Comparison of ENCODE assay signal across 1 cellular context in the genomic region with DNA sequence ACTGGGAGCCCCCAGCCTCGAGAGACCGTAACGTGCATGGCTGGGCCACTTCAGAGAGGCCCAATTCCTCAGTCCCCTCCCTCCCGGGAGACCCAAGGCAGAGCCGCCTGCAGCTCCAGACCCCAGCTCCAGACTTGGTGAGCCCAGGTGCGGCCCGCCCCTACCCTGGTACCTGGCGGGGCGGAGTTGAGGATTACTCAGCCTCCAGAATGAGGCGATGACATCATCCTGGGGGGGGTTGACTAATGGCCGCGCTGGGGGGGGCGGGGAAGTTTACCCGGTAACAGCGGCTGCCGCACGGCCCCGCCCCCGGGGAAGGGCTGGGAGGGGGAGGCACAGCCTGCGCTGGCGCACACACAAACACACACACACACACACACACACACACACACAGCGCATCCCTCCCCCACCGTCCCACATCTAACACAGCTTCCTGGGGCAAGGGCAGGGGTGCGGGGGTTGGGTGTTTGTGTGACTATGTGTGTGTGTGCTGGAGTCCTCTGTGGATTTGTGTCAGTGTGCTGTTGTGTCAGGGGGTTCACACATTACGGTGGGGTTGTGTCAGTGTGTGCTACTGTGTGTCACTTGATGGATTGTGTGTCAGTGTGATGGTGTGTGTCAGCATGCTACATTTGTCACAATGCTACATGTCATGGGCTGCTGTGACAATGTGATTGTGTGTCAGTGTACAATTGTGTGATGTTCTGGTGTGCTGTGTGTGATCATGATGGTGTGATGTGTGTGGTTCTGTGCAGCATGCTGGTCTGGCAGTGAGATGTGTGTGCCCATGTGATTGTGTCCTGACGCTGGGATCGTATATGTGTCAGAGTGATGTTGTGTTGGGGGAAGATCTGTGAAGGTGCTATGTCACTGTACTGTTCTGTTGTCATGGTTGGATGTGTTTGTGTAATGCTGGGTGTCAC.
TF ChIP-seq lines count a peak whose summit lies in the region.

No MANE protein-coding gene starts in this region.

TF ChIP-seq in K562, 482 proteins besides CTCF, POLR2A, EP300 and RAD21 (continued from another document):
- TF ChIP-seq, protein P1, sequence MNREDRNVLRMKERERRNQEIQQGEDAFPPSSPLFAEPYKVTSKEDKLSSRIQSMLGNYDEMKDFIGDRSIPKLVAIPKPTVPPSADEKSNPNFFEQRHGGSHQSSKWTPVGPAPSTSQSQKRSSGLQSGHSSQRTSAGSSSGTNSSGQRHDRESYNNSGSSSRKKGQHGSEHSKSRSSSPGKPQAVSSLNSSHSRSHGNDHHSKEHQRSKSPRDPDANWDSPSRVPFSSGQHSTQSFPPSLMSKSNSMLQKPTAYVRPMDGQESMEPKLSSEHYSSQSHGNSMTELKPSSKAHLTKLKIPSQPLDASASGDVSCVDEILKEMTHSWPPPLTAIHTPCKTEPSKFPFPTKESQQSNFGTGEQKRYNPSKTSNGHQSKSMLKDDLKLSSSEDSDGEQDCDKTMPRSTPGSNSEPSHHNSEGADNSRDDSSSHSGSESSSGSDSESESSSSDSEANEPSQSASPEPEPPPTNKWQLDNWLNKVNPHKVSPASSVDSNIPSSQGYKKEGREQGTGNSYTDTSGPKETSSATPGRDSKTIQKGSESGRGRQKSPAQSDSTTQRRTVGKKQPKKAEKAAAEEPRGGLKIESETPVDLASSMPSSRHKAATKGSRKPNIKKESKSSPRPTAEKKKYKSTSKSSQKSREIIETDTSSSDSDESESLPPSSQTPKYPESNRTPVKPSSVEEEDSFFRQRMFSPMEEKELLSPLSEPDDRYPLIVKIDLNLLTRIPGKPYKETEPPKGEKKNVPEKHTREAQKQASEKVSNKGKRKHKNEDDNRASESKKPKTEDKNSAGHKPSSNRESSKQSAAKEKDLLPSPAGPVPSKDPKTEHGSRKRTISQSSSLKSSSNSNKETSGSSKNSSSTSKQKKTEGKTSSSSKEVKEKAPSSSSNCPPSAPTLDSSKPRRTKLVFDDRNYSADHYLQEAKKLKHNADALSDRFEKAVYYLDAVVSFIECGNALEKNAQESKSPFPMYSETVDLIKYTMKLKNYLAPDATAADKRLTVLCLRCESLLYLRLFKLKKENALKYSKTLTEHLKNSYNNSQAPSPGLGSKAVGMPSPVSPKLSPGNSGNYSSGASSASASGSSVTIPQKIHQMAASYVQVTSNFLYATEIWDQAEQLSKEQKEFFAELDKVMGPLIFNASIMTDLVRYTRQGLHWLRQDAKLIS (CRISPR knock-in tag; IDR thresholded peaks at IDR 0.05) = no peak
- TF ChIP-seq ZFP1 (CRISPR knock-in tag; IDR thresholded peaks at IDR 0.05) = no peak
- TF ChIP-seq, protein P2, sequence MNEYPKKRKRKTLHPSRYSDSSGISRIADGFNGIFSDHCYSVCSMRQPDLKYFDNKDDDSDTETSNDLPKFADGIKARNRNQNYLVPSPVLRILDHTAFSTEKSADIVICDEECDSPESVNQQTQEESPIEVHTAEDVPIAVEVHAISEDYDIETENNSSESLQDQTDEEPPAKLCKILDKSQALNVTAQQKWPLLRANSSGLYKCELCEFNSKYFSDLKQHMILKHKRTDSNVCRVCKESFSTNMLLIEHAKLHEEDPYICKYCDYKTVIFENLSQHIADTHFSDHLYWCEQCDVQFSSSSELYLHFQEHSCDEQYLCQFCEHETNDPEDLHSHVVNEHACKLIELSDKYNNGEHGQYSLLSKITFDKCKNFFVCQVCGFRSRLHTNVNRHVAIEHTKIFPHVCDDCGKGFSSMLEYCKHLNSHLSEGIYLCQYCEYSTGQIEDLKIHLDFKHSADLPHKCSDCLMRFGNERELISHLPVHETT (CRISPR knock-in tag; conservative IDR thresholded peaks at IDR 0.05 in 1 of 2, IDR thresholded peaks at IDR 0.05 in 1 of 2) = 0 out of 4 replicates have a peak, but pooled peaks of 1 of the 2 experiments have one; percentile 27
- TF ChIP-seq COPS2 (conservative IDR thresholded peaks at IDR 0.05) = no peak
- TF ChIP-seq ZKSCAN1 (IDR thresholded peaks at IDR 0.05; ENCODE audit: low read depth, low read length) = peak; percentile 37; the same call in 1 of the 2 replicates
- no peak for TF ChIP-seq NR2C2 (CRISPR knock-in tag; IDR thresholded peaks at IDR 0.05)
- no peak for TF ChIP-seq NR2C2 (tag; IDR thresholded peaks at IDR 0.05)
- TF ChIP-seq, protein P3, sequence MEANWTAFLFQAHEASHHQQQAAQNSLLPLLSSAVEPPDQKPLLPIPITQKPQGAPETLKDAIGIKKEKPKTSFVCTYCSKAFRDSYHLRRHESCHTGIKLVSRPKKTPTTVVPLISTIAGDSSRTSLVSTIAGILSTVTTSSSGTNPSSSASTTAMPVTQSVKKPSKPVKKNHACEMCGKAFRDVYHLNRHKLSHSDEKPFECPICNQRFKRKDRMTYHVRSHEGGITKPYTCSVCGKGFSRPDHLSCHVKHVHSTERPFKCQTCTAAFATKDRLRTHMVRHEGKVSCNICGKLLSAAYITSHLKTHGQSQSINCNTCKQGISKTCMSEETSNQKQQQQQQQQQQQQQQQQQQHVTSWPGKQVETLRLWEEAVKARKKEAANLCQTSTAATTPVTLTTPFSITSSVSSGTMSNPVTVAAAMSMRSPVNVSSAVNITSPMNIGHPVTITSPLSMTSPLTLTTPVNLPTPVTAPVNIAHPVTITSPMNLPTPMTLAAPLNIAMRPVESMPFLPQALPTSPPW (CRISPR knock-in tag; IDR thresholded peaks at IDR 0.05) = peak; percentile 98
- TF ChIP-seq CREB1 (IDR thresholded peaks at IDR 0.05) = 0 out of 2 replicates have a peak, but pooled peaks have one; percentile 46
- peak; percentile 49; the same call in 1 of the 2 replicates for TF ChIP-seq CREB1 (CRISPR knock-in tag; IDR thresholded peaks at IDR 0.05)
- TF ChIP-seq ZNF764 (CRISPR knock-in tag; IDR thresholded peaks at IDR 0.05; ENCODE audit: low read depth) = no peak
- no peak for TF ChIP-seq HOXB6 (CRISPR knock-in tag; IDR thresholded peaks at IDR 0.05; ENCODE audit: borderline replicate concordance)
